In genomic region chr17:49952209-49952911, GRCh38 we compare ENCODE assay signal across 8 cellular contexts. TPM values are rescaled to one million over a fixed set of nuclear protein-coding genes. Genes with fewer than 3 reads are reported as not detected.
A peak's percentile ranks its signal among the peaks of the same experiment; 100 is the strongest.
DNase-seq lines count a peak whose midpoint lies in the region; ATAC-seq and TF ChIP-seq lines count a peak whose summit lies in the region.

No MANE protein-coding gene starts in this region.

- H3K9me2 ChIP-seq in PC-9 (ENCODE audit: insufficient read depth), result no peaks in the 10 kb centered on the region

- no peak overlapping the region for H3K27ac ChIP-seq in PC-9
- no peak overlapping the region for H3K27ac ChIP-seq in parathyroid adenoma
- H3K27ac ChIP-seq in transverse colon, result no peak overlapping the region

- in situ Hi-C loops in transverse colon (cut with MboI; ENCODE audit: low pct_ligation_motif_present in 1 of 4, low pct_unique_long_range_greater_than_20kb in 1 of 4, low sequenced_read_pairs in 3 of 4), result no loop called here

- no peaks in the 10 kb centered on the region for H3K4me1 Mint-ChIP-seq in activated T-cell treated with anti-CD3 and anti-CD28 coated beads, Interleukin-2, amount 50 U/mL, for 4 hours (ENCODE audit: low read depth)

- H3F3A ChIP-seq in PC-9 (ENCODE audit: insufficient read depth, low read depth), result peaks cover 3% of the 10 kb centered on the region; the same call in 1 of the 2 replicates

- CTCF ChIA-PET in PC-9 (lab: Charles Lee), result interaction anchor here (0.6 to 2.3 kb wide), 3 partner anchors 45 to 333 kb away, joined by 3 to 22 read pairs (median 3); no protein-coding TSS in a partner anchor

- 38 to 90% methylated on average over 2 to 7 of the region's 7 CpGs for WGBS in transverse colon (ENCODE audit: low coverage in 1 of 2), 2 donors

- POLR2A ChIA-PET in PC-9 (lab: Charles Lee; ENCODE audit: unreplicated experiment), result no interaction called here

- no peak for TF ChIP-seq EP300 in transverse colon (IDR thresholded peaks at IDR 0.05; ENCODE audit: low read depth)

- H3K4me3 Mint-ChIP-seq in activated T-cell treated with anti-CD3 and anti-CD28 coated beads, Interleukin-2, amount 50 U/mL, for 4 hours, result no peak overlapping the region

- peak; percentile 94 to 97 for ATAC-seq in activated T-cell treated with anti-CD3 and anti-CD28 coated beads, Interleukin-2, amount 50 U/mL, for 4 hours
- ATAC-seq in GM18517 (IDR thresholded peaks at IDR 0.05; ENCODE audit: unreplicated experiment), result no peak

- H3K79me2 ChIP-seq in PC-9 (ENCODE audit: low read depth) (no peaks in the 10 kb centered on the region), parathyroid adenoma (no peaks in the 10 kb centered on the region)

- TF ChIP-seq CTCF in PC-9 (conservative IDR thresholded peaks at IDR 0.05) (peak; percentile 97), fibroblast of pulmonary artery (IDR thresholded peaks at IDR 0.05; ENCODE audit: low read length, missing control alignments) (peak; percentile 98), parathyroid adenoma (IDR thresholded peaks at IDR 0.05) (peak; percentile 88), transverse colon (IDR thresholded peaks at IDR 0.05) (peak; percentile 70 to 81 (median 75))

- H3K4me2 ChIP-seq in PC-9 (no peak overlapping the region), parathyroid adenoma (ENCODE audit: low read length) (no peak overlapping the region)

- intact Hi-C loops in PC-9 (cut with micrococcal nuclease; ENCODE audit: unreplicated experiment) (loop anchor here (1.0 to 2.0 kb wide), 3 partner anchors 43 to 91 kb away; partner anchors contain the start of gene DLX3), transverse colon (cut with DNase I; ENCODE audit: low total_unique reads) (no loop called here)

- no peaks in the 10 kb centered on the region for H4K20me1 ChIP-seq in PC-9 (ENCODE audit: insufficient read depth)

- H3K9ac ChIP-seq in parathyroid adenoma, result no peak overlapping the region

- H3K27me3 ChIP-seq in PC-9 (ENCODE audit: insufficient read depth, low read depth) (peaks cover 3% of the 10 kb centered on the region; the same call in 1 of the 2 replicates), parathyroid adenoma (ENCODE audit: control insufficient read depth, insufficient read depth, low read length) (no peaks in the 10 kb centered on the region), transverse colon (peaks cover 65% of the 10 kb centered on the region)

- peaks cover 59% of the 10 kb centered on the region for H3K27me3 Mint-ChIP-seq in activated T-cell treated with anti-CD3 and anti-CD28 coated beads, Interleukin-2, amount 50 U/mL, for 4 hours (ENCODE audit: low read depth)

- H3K4me3 ChIP-seq in Jurkat, Clone E6-1 (ENCODE audit: low read length), result no peak overlapping the region
- H3K4me3 ChIP-seq in PC-9, result no peak overlapping the region
- H3K4me3 ChIP-seq in fibroblast of pulmonary artery (replicated peaks; ENCODE audit: low read depth, low read length), result no peak overlapping the region
- no peak overlapping the region for H3K4me3 ChIP-seq in parathyroid adenoma (ENCODE audit: low read depth, low read length)
- no peak overlapping the region for H3K4me3 ChIP-seq in transverse colon

- H3K9me3 ChIP-seq in PC-9 (ENCODE audit: insufficient read depth, low read depth) (no peaks in the 10 kb centered on the region), parathyroid adenoma (ENCODE audit: control insufficient read depth, low read length) (no peaks in the 10 kb centered on the region), transverse colon (no peaks in the 10 kb centered on the region)

- no peak overlapping the region for H2AFZ ChIP-seq in PC-9
- H2AFZ ChIP-seq in parathyroid adenoma, result no peak overlapping the region

- no TSS peak for BruUV-seq in PC-9 (replicated peaks; lab: Mats Ljungman, UMichigan)

- TF ChIP-seq POLR2A in transverse colon (IDR thresholded peaks at IDR 0.05), result no peak

- no peaks in the 10 kb centered on the region for H3K9me3 Mint-ChIP-seq in activated T-cell treated with anti-CD3 and anti-CD28 coated beads, Interleukin-2, amount 50 U/mL, for 4 hours

- no peaks in the 10 kb centered on the region for H3K4me1 ChIP-seq in PC-9 (replicated peaks; ENCODE audit: insufficient read depth)
- H3K4me1 ChIP-seq in parathyroid adenoma, result no peaks in the 10 kb centered on the region
- H3K4me1 ChIP-seq in transverse colon, result no peaks in the 10 kb centered on the region

- H3K36me3 Mint-ChIP-seq in activated T-cell treated with anti-CD3 and anti-CD28 coated beads, Interleukin-2, amount 50 U/mL, for 4 hours (ENCODE audit: insufficient read depth), result no peaks in the 10 kb centered on the region

- DNase-seq in DMS53 (lab: John Stamatoyannopoulos, UW) (peak; percentile 91), PC-9 (peak; percentile 70 to 83), fibroblast of pulmonary artery (ENCODE audit: low read depth) (peak; percentile 68), transverse colon (peak; percentile 82)
- DNase-seq in Jurkat, Clone E6-1 (ENCODE audit: low read depth, low spot score), result peak; percentile 64
- DNase-seq in activated T-cell treated with anti-CD3 and anti-CD28 coated beads, Interleukin-2, amount 50 U/mL, for 4 hours, result peak; percentile 76

- H3K36me3 ChIP-seq in PC-9 (ENCODE audit: low read depth) (no peaks in the 10 kb centered on the region), parathyroid adenoma (ENCODE audit: control insufficient read depth, insufficient read depth, low read length) (no peaks in the 10 kb centered on the region), transverse colon (no peaks in the 10 kb centered on the region)

RNA-seq across cellular contexts. Expression of gene DLX4, which starts 16.6 kb away (rescaled TPM):
- polyA plus RNA-seq in Jurkat, Clone E6-1 (2012; ENCODE audit: insufficient read depth, insufficient read length), result 12.1 TPM
- 6.2 and 8.8 TPM in 2 replicates for total RNA-seq in PC-9 (2021)
- total RNA-seq in activated T-cell treated with anti-CD3 and anti-CD28 coated beads, Interleukin-2, amount 50 U/mL, for 4 hours, result 1 to 10 TPM in 1 of 3 donors, under 1 TPM in 2; 0.73 to 1.1 (median 0.99) TPM
- total RNA-seq in transverse colon, result not detected

RNA-seq across cellular contexts. Expression of gene DLX3, which starts 42.7 kb away (rescaled TPM):
- polyA plus RNA-seq in Jurkat, Clone E6-1 (2012; ENCODE audit: insufficient read depth, insufficient read length), result 4.1 TPM
- total RNA-seq in PC-9 (2021), result 1.2 and 2.0 TPM in 2 replicates
- total RNA-seq in activated T-cell treated with anti-CD3 and anti-CD28 coated beads, Interleukin-2, amount 50 U/mL, for 4 hours, result under 1 TPM; 0.08 to 0.47 (median 0.25) TPM
- total RNA-seq in transverse colon, result not detected
